In genomic region chr11:69572233-69572860, GRCh38 we compare ENCODE assay signal across 19 cellular contexts.
DNase-seq lines count a peak whose midpoint lies in the region; ATAC-seq, FAIRE-seq and TF ChIP-seq lines count a peak whose summit lies in the region.
"Had no signal": no experiment of that assay in that cellular context is flagged by ENCODE, and none has a peak within 500 bp of the region (broad histone marks: within the 10 kb centered on the region; RNA-seq: fewer than 3 reads in every experiment).

No MANE protein-coding gene starts in this region.

- H3K4me2 ChIP-seq in HepG2 (ENCODE audit: low read depth, low read length) (no peak overlapping the region), mammary epithelial cell (ENCODE audit: insufficient read depth, low read depth, low read length) (no peak overlapping the region)

- H4K20me1 ChIP-seq in HepG2 (ENCODE audit: insufficient read depth, low read length) (no peaks in the 10 kb centered on the region), mammary epithelial cell (ENCODE audit: insufficient read depth, low read length) (no peaks in the 10 kb centered on the region)

- dilution Hi-C loops in mammary epithelial cell (cut with HindIII; ENCODE audit: low sequenced_read_pairs): loop anchor here (5.0 kb wide), 2 partner anchors 35 to 60 kb away; no protein-coding TSS in a partner anchor

- intact Hi-C loops in cardiac septum (cut with DNase I) (no loop called here), HepG2 (cut with micrococcal nuclease; ENCODE audit: unreplicated experiment) (no loop called here), mammary epithelial cell (cut with micrococcal nuclease) (no loop called here), esophagus muscularis mucosa (cut with DNase I) (no loop called here)

- no peak overlapping the region for H3K4me3 ChIP-seq in right atrium auricular region
- H3K4me3 ChIP-seq in HepG2 (replicated peaks in 1 of 3; ENCODE audit: insufficient read depth in 1 of 3, low read depth in 2 of 3, low read length in 3 of 3): no peak overlapping the region
- H3K4me3 ChIP-seq in mammary epithelial cell (replicated peaks in 1 of 3; ENCODE audit: insufficient read depth in 1 of 3, low read depth in 2 of 3, low read length in 3 of 3): no peak overlapping the region
- no peak overlapping the region for H3K4me3 ChIP-seq in esophagus muscularis mucosa
- H3K4me3 ChIP-seq: GM12878 had no signal

- no peaks in the 10 kb centered on the region for H3K79me2 ChIP-seq in HepG2 (ENCODE audit: insufficient read depth, low read length)
- no peaks in the 10 kb centered on the region for H3K79me2 ChIP-seq in mammary epithelial cell (ENCODE audit: insufficient read depth, low read length)

- no peaks in the 10 kb centered on the region for H3K9me3 ChIP-seq in right atrium auricular region
- H3K9me3 ChIP-seq in HepG2 (ENCODE audit: low read length): no peaks in the 10 kb centered on the region
- H3K9me3 ChIP-seq in mammary epithelial cell (replicated peaks; ENCODE audit: insufficient read depth, low read length): no peaks in the 10 kb centered on the region
- H3K9me3 ChIP-seq in esophagus muscularis mucosa: no peaks in the 10 kb centered on the region
- H3K9me3 ChIP-seq: BE2C had no signal

- no peak overlapping the region for H3K27ac ChIP-seq in right atrium auricular region
- H3K27ac ChIP-seq in HepG2 (ENCODE audit: extremely low read length, insufficient read depth, low read length): no peak overlapping the region
- no peak overlapping the region for H3K27ac ChIP-seq in mammary epithelial cell (ENCODE audit: insufficient read depth, low read depth, low read length)
- no peak overlapping the region for H3K27ac ChIP-seq in esophagus muscularis mucosa (replicated peaks in 1 of 4)

- TF ChIP-seq RAD21 in HepG2 (CRISPR knock-in tag; IDR thresholded peaks at IDR 0.05): no peak

- in situ Hi-C loops in HepG2 (cut with HindIII; ENCODE audit: extremely low pct_ligation_motif_present, low pct_unique_long_range_greater_than_20kb) (no loop called here), mammary epithelial cell (cut with MboI; ENCODE audit: low sequenced_read_pairs in 2 of 2) (no loop called here)

- DNase-seq in right atrium auricular region (ENCODE audit: low spot score): peak; percentile 44
- no peak for DNase-seq in cardiac septum (ENCODE audit: low spot score)
- no peak for DNase-seq in HepG2 (ENCODE audit: low spot score)
- DNase-seq in ureter (ENCODE audit: low spot score): peak; percentile 29
- no peak for DNase-seq in mammary epithelial cell
- DNase-seq in esophagus muscularis mucosa (ENCODE audit: extremely low spot score): no peak
- DNase-seq: BE2C; C1 segment of cervical spinal cord; CD4-positive, CD25-positive, alpha-beta regulatory T cell; COR-L47; DMS 273 treated with DMSO at 0.1 percent for 48 hours; DMS53; DND-41; EL; GOT3; H7; HFFc6 had no signal

- H2AFZ ChIP-seq in HepG2 (ENCODE audit: low read length): no peak overlapping the region
- no peak overlapping the region for H2AFZ ChIP-seq in mammary epithelial cell (ENCODE audit: low read depth, low read length)

- POLR2A ChIA-PET in HepG2 (lab: Yijun Ruan, JAX): no interaction called here

- CTCF ChIA-PET in HepG2 (lab: Yijun Ruan, JAX; ENCODE audit: low intra/inter-chr PET ratio, low total read pairs): no interaction called here
- CTCF ChIA-PET in mammary epithelial cell (lab: Charles Lee; ENCODE audit: low non-redundant PET): no interaction called here

- whole genome bisulfite sequencing in HepG2 (ENCODE audit: low lambda C conversion rate): 72% methylated on average over 6 of the region's 11 CpGs
- WGBS in mammary epithelial cell (ENCODE audit: low coverage, missing lambda C conversion rate): 93% methylated on average over 6 of the region's 11 CpGs
- WGBS in esophagus muscularis mucosa: 80% methylated on average over 10 of the region's 11 CpGs

- no TSS peak for BruUV-seq in HepG2 (replicated peaks; lab: Mats Ljungman, UMichigan)
- BruUV-seq in mammary epithelial cell (replicated peaks; lab: Mats Ljungman, UMichigan): no TSS peak

- TF ChIP-seq POLR2A in HepG2 (IDR thresholded peaks at IDR 0.05; ENCODE audit: insufficient read depth in 1 of 2, low read depth in 2 of 2, low read length in 2 of 2) (no peak), esophagus muscularis mucosa (IDR thresholded peaks at IDR 0.05; ENCODE audit: low read depth) (no peak)

- TF ChIP-seq EP300 in HepG2 (IDR thresholded peaks at IDR 0.05; ENCODE audit: low read depth in 2 of 2, low read length in 2 of 2) (no peak), HepG2 (CRISPR knock-in tag; IDR thresholded peaks at IDR 0.05; ENCODE audit: borderline replicate concordance) (no peak), esophagus muscularis mucosa (IDR thresholded peaks at IDR 0.05) (no peak)

- no peak overlapping the region for H3K9ac ChIP-seq in HepG2 (ENCODE audit: insufficient read depth, low read depth, low read length)
- H3K9ac ChIP-seq in mammary epithelial cell (ENCODE audit: insufficient read depth, low read length): no peak overlapping the region

- no peak for FAIRE-seq in HepG2 (lab: Jason Lieb, UNC)
- FAIRE-seq: GM12878 had no signal

- H3K36me3 ChIP-seq in right atrium auricular region: no peaks in the 10 kb centered on the region
- H3K36me3 ChIP-seq in HepG2 (replicated peaks in 1 of 2; ENCODE audit: control insufficient read depth in 1 of 2, insufficient read depth in 2 of 2, low read length in 2 of 2): no peaks in the 10 kb centered on the region
- no peaks in the 10 kb centered on the region for H3K36me3 ChIP-seq in mammary epithelial cell (ENCODE audit: insufficient read depth, low read length)
- H3K36me3 ChIP-seq in esophagus muscularis mucosa: no peaks in the 10 kb centered on the region
- H3K36me3 ChIP-seq: BE2C had no signal

- ATAC-seq in HepG2: no peak
- ATAC-seq: GM12878, HCT116 had no signal

- H3K4me1 ChIP-seq in right atrium auricular region: peaks cover 0 to 7% of the 10 kb centered on the region in 2 donors
- H3K4me1 ChIP-seq in HepG2 (ENCODE audit: insufficient read depth, low read length): peaks cover 66% of the 10 kb centered on the region
- H3K4me1 ChIP-seq in mammary epithelial cell (ENCODE audit: insufficient read depth, low read length): peaks cover 10% of the 10 kb centered on the region
- H3K4me1 ChIP-seq in esophagus muscularis mucosa: no peaks in the 10 kb centered on the region
- H3K4me1 ChIP-seq: BE2C had no signal

- no peaks in the 10 kb centered on the region for H3K27me3 ChIP-seq in right atrium auricular region
- peaks cover 6 to 30% of the 10 kb centered on the region in 2 experiments; a peak in 4 of 5 replicates for H3K27me3 ChIP-seq in HepG2 (ENCODE audit: control insufficient read depth in 1 of 2, insufficient read depth in 2 of 2, low read length in 2 of 2)
- H3K27me3 ChIP-seq in mammary epithelial cell (ENCODE audit: insufficient read depth, low read length): no peaks in the 10 kb centered on the region
- no peaks in the 10 kb centered on the region for H3K27me3 ChIP-seq in esophagus muscularis mucosa
- H3K27me3 ChIP-seq: BE2C had no signal

- TF ChIP-seq CTCF in right atrium auricular region (IDR thresholded peaks at IDR 0.05) (no peak), HepG2 (CRISPR knock-in tag; IDR thresholded peaks at IDR 0.05) (no peak), mammary epithelial cell (conservative IDR thresholded peaks at IDR 0.05 in 1 of 2, IDR thresholded peaks at IDR 0.05 in 1 of 2; ENCODE audit: extremely low read depth in 1 of 2, insufficient read depth in 1 of 2, low read depth in 1 of 2, low read length in 2 of 2) (no peak), esophagus muscularis mucosa (IDR thresholded peaks at IDR 0.05) (no peak)

TF ChIP-seq in HepG2, 621 proteins besides CTCF, POLR2A, EP300 and RAD21:
- no peak for TF ChIP-seq ZNF547 (CRISPR knock-in tag; IDR thresholded peaks at IDR 0.05)
- TF ChIP-seq MNT (IDR thresholded peaks at IDR 0.05): peak; percentile 75
- no peak for TF ChIP-seq ZNF563 (CRISPR knock-in tag; IDR thresholded peaks at IDR 0.05)
- no peak for TF ChIP-seq ZNF788 (CRISPR knock-in tag; IDR thresholded peaks at IDR 0.05; ENCODE audit: borderline replicate concordance)
- no peak for TF ChIP-seq ETV5 (CRISPR knock-in tag; IDR thresholded peaks at IDR 0.05; ENCODE audit: borderline replicate concordance)

Comparison
In these comparisons a context has a peak if more than half of its experiments do, and no peak if none do; other contexts are left out.
1. DNase-seq: peak in right atrium auricular region (single experiment) and ureter (single experiment); none in cardiac septum (single experiment), HepG2 (single experiment), mammary epithelial cell (single experiment) and esophagus muscularis mucosa (single experiment).